ENCODE assay signal across 8 cellular contexts in genomic region chr19:11242864-11243797, GRCh38. TPM values are rescaled to one million over a fixed set of nuclear protein-coding genes. Genes with fewer than 3 reads are reported as not detected.
A peak's percentile ranks its signal among the peaks of the same experiment; 100 is the strongest.
DNase-seq lines count a peak whose midpoint lies in the region; ATAC-seq, FAIRE-seq and TF ChIP-seq lines count a peak whose summit lies in the region.

No MANE protein-coding gene starts in this region.

- no peaks in the 10 kb centered on the region for H3K9me3 Mint-ChIP-seq in osteocyte (ENCODE audit: unreplicated experiment)

- H3K9me3 ChIP-seq in suprapubic skin: no peaks in the 10 kb centered on the region

- H3K4me3 ChIP-seq in suprapubic skin: no peak overlapping the region

- peak overlapping the region; percentile 16 for H3K27ac Mint-ChIP-seq in osteocyte (ENCODE audit: unreplicated experiment)

- ATAC-seq in GM18520 (IDR thresholded peaks at IDR 0.05; ENCODE audit: unreplicated experiment): no peak

- H3K27ac ChIP-seq in suprapubic skin: no peak overlapping the region

- peak; percentile 87 for DNase-seq in ELF-1 (ENCODE audit: low read depth, low spot score)
- peak; percentile 71 for DNase-seq in HK-2 (ENCODE audit: unreplicated experiment)
- DNase-seq in SHP77 treated with DMSO at 0.1 percent for 48 hours (lab: John Stamatoyannopoulos, UW): peak; percentile 24
- peak; percentile 95 for DNase-seq in activated effector memory CD4-positive, alpha-beta T cell treated with anti-CD3 and anti-CD28 coated beads, Interleukin-2, amount 50 U/mL, for 16 hours
- peak; percentile 89 to 100 for DNase-seq in frontal cortex (ENCODE audit: low spot score in 2 of 2)
- DNase-seq in osteocyte (ENCODE audit: extremely low spot score, unreplicated experiment): peak; percentile 96
- peak; percentile 94 to 96 for DNase-seq in suprapubic skin (ENCODE audit: low spot score in 2 of 2)

- TF ChIP-seq EP300 in suprapubic skin (IDR thresholded peaks at IDR 0.05): no peak

- H3K27me3 ChIP-seq in suprapubic skin: no peaks in the 10 kb centered on the region

- peaks cover 13% of the 10 kb centered on the region for H3K4me1 ChIP-seq in suprapubic skin

- H3K4me1 Mint-ChIP-seq in osteocyte (ENCODE audit: unreplicated experiment): peaks cover 8% of the 10 kb centered on the region

- WGBS in suprapubic skin: 44% methylated on average over 42 of the region's 48 CpGs

- no peak for FAIRE-seq in frontal cortex (lab: Jason Lieb, UNC)

- peaks cover 58% of the 10 kb centered on the region for H3K36me3 ChIP-seq in suprapubic skin

- H3K36me3 Mint-ChIP-seq in osteocyte (ENCODE audit: unreplicated experiment): peaks cover 31% of the 10 kb centered on the region

- no peak overlapping the region for H3K4me3 Mint-ChIP-seq in osteocyte (ENCODE audit: unreplicated experiment)

- no peak for TF ChIP-seq POLR2A in suprapubic skin (IDR thresholded peaks at IDR 0.05)

- no peaks in the 10 kb centered on the region for H3K27me3 Mint-ChIP-seq in osteocyte (ENCODE audit: unreplicated experiment)

- peak; percentile 87 for TF ChIP-seq CTCF in osteocyte (IDR thresholded peaks at IDR 0.05)
- peak in 1 of 2 donors; percentile 80 for TF ChIP-seq CTCF in suprapubic skin (IDR thresholded peaks at IDR 0.05)

RNA-seq across cellular contexts. Expression of gene ANGPTL8, which starts 3.7 kb away (rescaled TPM):
- not detected for total RNA-seq in frontal cortex
- not detected in 2 replicates for total RNA-seq in osteocyte
- not detected for total RNA-seq in suprapubic skin

RNA-seq across cellular contexts. Expression of gene DOCK6, which starts 19.2 kb away (rescaled TPM):
- 4.1 TPM for total RNA-seq in frontal cortex
- total RNA-seq in osteocyte: 81.7 and 86.9 TPM in 2 replicates
- 100 to 1,000 TPM in 2 of 4 donors, 10 to 100 TPM in 2; 69.7 to 188 (median 98.3) TPM for total RNA-seq in suprapubic skin

RNA-seq across cellular contexts. Expression of gene KANK2, which starts 45.8 kb away (rescaled TPM):
- 7.3 TPM for total RNA-seq in frontal cortex
- 386 and 387 TPM in 2 replicates for total RNA-seq in osteocyte
- total RNA-seq in suprapubic skin: 10 to 100 TPM; 42.5 to 75.5 (median 65.1) TPM

RNA-seq across cellular contexts. Expression of gene TSPAN16, which starts 52.8 kb away (rescaled TPM):
- not detected for total RNA-seq in frontal cortex
- total RNA-seq in osteocyte: not detected in 2 replicates
- total RNA-seq in suprapubic skin: not detected

Comparison
In these comparisons a context has a peak if more than half of its experiments do, and no peak if none do; other contexts are left out.
1. DNase-seq: peak in every context shown above with its lines; median percentile 96 in osteocyte; 95 in activated effector memory CD4-positive, alpha-beta T cell treated with anti-CD3 and anti-CD28 coated beads, Interleukin-2, amount 50 U/mL, for 16 hours; 95 in suprapubic skin; 94 in frontal cortex; 87 in ELF-1; 71 in HK-2; 24 in SHP77 treated with DMSO at 0.1 percent for 48 hours.
2. RNA of gene DOCK6, which starts 19.2 kb away (total RNA-seq): 69.7 to 188 TPM in suprapubic skin and 81.7 to 86.9 TPM in osteocyte; 4.1 TPM in frontal cortex (single experiment); every median in the first group is over 10 times any median in the second.